In genomic region chr10:31947144-31947926, GRCh38 we compare ENCODE assay signal across 8 cellular contexts. TPM values are rescaled to one million over a fixed set of nuclear protein-coding genes. Genes with fewer than 3 reads are reported as not detected.
DNase-seq lines count a peak whose midpoint lies in the region; ATAC-seq and TF ChIP-seq lines count a peak whose summit lies in the region.

No MANE protein-coding gene starts in this region.

- no peak overlapping the region for H3K4me3 Mint-ChIP-seq in progenitor cell of endocrine pancreas (ENCODE audit: low read depth)
- H3K4me3 Mint-ChIP-seq in natural killer cell, result no peak overlapping the region

- H3K4me3 ChIP-seq in fibroblast of pulmonary artery (replicated peaks; ENCODE audit: low read depth, low read length), result no peak overlapping the region

- H3K27ac Mint-ChIP-seq in progenitor cell of endocrine pancreas (peak overlapping the region; percentile 3), natural killer cell (no peak overlapping the region)

- H3K27me3 Mint-ChIP-seq in progenitor cell of endocrine pancreas (no peaks in the 10 kb centered on the region), natural killer cell (ENCODE audit: low read depth in 2 of 2) (no peaks in the 10 kb centered on the region)

- H3K9me3 Mint-ChIP-seq in progenitor cell of endocrine pancreas (ENCODE audit: low read depth), result peaks cover 3% of the 10 kb centered on the region
- no peaks in the 10 kb centered on the region for H3K9me3 Mint-ChIP-seq in natural killer cell

- H3K36me3 Mint-ChIP-seq in progenitor cell of endocrine pancreas (ENCODE audit: insufficient read depth) (no peaks in the 10 kb centered on the region), natural killer cell (no peaks in the 10 kb centered on the region)

- ATAC-seq in natural killer cell (no peak), GM18520 (IDR thresholded peaks at IDR 0.05; ENCODE audit: unreplicated experiment) (no peak)

- intact Hi-C loops in natural killer cell (cut with micrococcal nuclease), result no loop called here

- TF ChIP-seq CTCF in fibroblast of pulmonary artery (IDR thresholded peaks at IDR 0.05; ENCODE audit: low read length, missing control alignments) (peak; percentile 57), progenitor cell of endocrine pancreas (IDR thresholded peaks at IDR 0.05; ENCODE audit: unreplicated experiment) (peak; percentile 32), natural killer cell (IDR thresholded peaks at IDR 0.05) (no peak)

- DNase-seq in NCI-H2196 (lab: John Stamatoyannopoulos, UW; ENCODE audit: unreplicated experiment) (peak; percentile 7), NCI-H2196 treated with DMSO at 0.1 percent for 48 hours (lab: John Stamatoyannopoulos, UW; ENCODE audit: unreplicated experiment) (no peak), SIG-M5 (lab: John Stamatoyannopoulos, UW) (peak; percentile 31), fibroblast of pulmonary artery (ENCODE audit: low read depth) (peak; percentile 93), progenitor cell of endocrine pancreas (ENCODE audit: low spot score, unreplicated experiment) (no peak), natural killer cell (no peak), NCI-H1048 (lab: John Stamatoyannopoulos, UW) (no peak)

- H3K4me1 Mint-ChIP-seq in progenitor cell of endocrine pancreas (ENCODE audit: low read depth) (peaks cover 28% of the 10 kb centered on the region), natural killer cell (no peaks in the 10 kb centered on the region)

RNA-seq across cellular contexts. Expression of gene ARHGAP12, which starts 18.7 kb away (rescaled TPM):
- 41.8 and 43.5 TPM in 2 replicates for total RNA-seq in progenitor cell of endocrine pancreas
- total RNA-seq in natural killer cell, result 10 to 100 TPM; 35.1 to 40.2 (median 40.2) TPM

Comparison
In these comparisons a context has a peak if more than half of its experiments do, and no peak if none do; other contexts are left out.
1. DNase-seq: peak in NCI-H2196 (single experiment), SIG-M5 (single experiment) and fibroblast of pulmonary artery (single experiment); none in NCI-H2196 treated with DMSO at 0.1 percent for 48 hours (single experiment), progenitor cell of endocrine pancreas (single experiment), natural killer cell (single experiment) and NCI-H1048 (single experiment).